In genomic region chr3:33865133-33865532, GRCh38 we compare ENCODE assay signal across 26 cellular contexts.
"Had no signal": no experiment of that assay in that cellular context is flagged by ENCODE, and none has a peak within 500 bp of the region (broad histone marks: within the 10 kb centered on the region; RNA-seq: fewer than 3 reads in every experiment).

No MANE protein-coding gene starts in this region.

- H3K9me3 ChIP-seq: colonic mucosa, gastroesophageal sphincter, heart right ventricle, left lung, lower lobe of right lung, mucosa of descending colon had no signal

- FAIRE-seq: endometrium, frontal cortex, keratinocyte had no signal

- ATAC-seq: effector memory CD8-positive, alpha-beta T cell; esophagus mucosa; foreskin keratinocyte; gastroesophageal sphincter; heart right ventricle; left cardiac atrium; left lung; left ventricle myocardium superior; lower lobe of right lung; mucosa of descending colon; naive thymus-derived CD8-positive, alpha-beta T cell had no signal

- H3K4me3 ChIP-seq: colonic mucosa, gastroesophageal sphincter, heart right ventricle, left lung, lower lobe of right lung, mucosa of descending colon had no signal

- H3K4me1 ChIP-seq: colonic mucosa, foreskin keratinocyte, left lung, lower lobe of right lung had no signal

- H3K27me3 ChIP-seq: colonic mucosa, foreskin keratinocyte, gastroesophageal sphincter, heart right ventricle, left lung had no signal

- H3K27me3 Mint-ChIP-seq: dendritic cell treated with granulocyte-macrophage colony-stimulating factor and Interleukin-4, amounts not matched to agents 40 ng/mL and 50 ng/mL, for 4 days; effector memory CD8-positive, alpha-beta T cell; naive B cell; naive thymus-derived CD8-positive, alpha-beta T cell had no signal

- H3K4me1 Mint-ChIP-seq: endodermal cell, mesothelial cell of epicardium, naive B cell had no signal

- DNase-seq: colonic mucosa; cortex of kidney; effector CD8-positive, alpha-beta T cell; effector memory CD8-positive, alpha-beta T cell; endodermal cell; erythroblast; foreskin keratinocyte; head of caudate nucleus; heart right ventricle; hippocampal formation; left cardiac atrium; left ventricle myocardium superior; lower lobe of right lung; mesenchymal stem cell; mucosa of descending colon; naive B cell; naive thymus-derived CD8-positive, alpha-beta T cell had no signal

- H3K27ac Mint-ChIP-seq: dendritic cell treated with granulocyte-macrophage colony-stimulating factor and Interleukin-4, amounts not matched to agents 40 ng/mL and 50 ng/mL, for 4 days; effector memory CD8-positive, alpha-beta T cell; endodermal cell; mesothelial cell of epicardium; naive B cell had no signal

- H3K9me3 Mint-ChIP-seq: dendritic cell treated with granulocyte-macrophage colony-stimulating factor and Interleukin-4, amounts not matched to agents 40 ng/mL and 50 ng/mL, for 4 days; endodermal cell; naive thymus-derived CD8-positive, alpha-beta T cell had no signal

- H3K4me3 Mint-ChIP-seq: dendritic cell treated with granulocyte-macrophage colony-stimulating factor and Interleukin-4, amounts not matched to agents 40 ng/mL and 50 ng/mL, for 4 days; effector memory CD8-positive, alpha-beta T cell; endodermal cell; mesothelial cell of epicardium; naive B cell; naive thymus-derived CD8-positive, alpha-beta T cell had no signal

- H3K27ac ChIP-seq: colonic mucosa, epithelial cell of prostate, foreskin keratinocyte, gastroesophageal sphincter, heart right ventricle, left lung, lower lobe of right lung had no signal
